In genomic region chr3:177281292-177281942, GRCh38 we compare ENCODE assay signal across 11 cellular contexts.
DNase-seq lines count a peak whose midpoint lies in the region; ATAC-seq, FAIRE-seq and TF ChIP-seq lines count a peak whose summit lies in the region.
"Had no signal": no experiment of that assay in that cellular context is flagged by ENCODE, and none has a peak within 500 bp of the region (broad histone marks: within the 10 kb centered on the region; RNA-seq: fewer than 3 reads in every experiment).

No MANE protein-coding gene starts in this region.

- H3K4me3 Mint-ChIP-seq in endodermal cell = peak overlapping the region; percentile 17

- H3K4me3 ChIP-seq in BLaER1 treated with 17β-estradiol and CSF1 and Interleukin-3, amounts not matched to agents 10 nM and 100 nM = no peak overlapping the region; a peak in 2 of 20 replicates
- H3K4me3 ChIP-seq in endodermal cell (ENCODE audit: low read length) = peak overlapping the region; percentile 32
- H3K4me3 ChIP-seq: tibial nerve had no signal

- TF ChIP-seq POLR2A in H54 (IDR thresholded peaks at IDR 0.05; ENCODE audit: low read depth, low read length) = no peak

- no peaks in the 10 kb centered on the region for H4K20me1 ChIP-seq in BLaER1 treated with 17β-estradiol and CSF1 and Interleukin-3, amounts not matched to agents 10 nM and 100 nM

- H3K4me2 ChIP-seq in BLaER1 treated with 17β-estradiol and CSF1 and Interleukin-3, amounts not matched to agents 10 nM and 100 nM = peak overlapping the region; percentile 0 to 77 (median 39); a peak in 18 of 22 replicates

- no peaks in the 10 kb centered on the region for H3K36me3 Mint-ChIP-seq in endodermal cell (ENCODE audit: low read depth)

- no peak for TF ChIP-seq CTCF in endodermal cell (conservative IDR thresholded peaks at IDR 0.05)

- no peak for FAIRE-seq in H54 (lab: Jason Lieb, UNC)

- no peaks in the 10 kb centered on the region for H3K27me3 Mint-ChIP-seq in endodermal cell (ENCODE audit: insufficient read depth)

- no peaks in the 10 kb centered on the region for H3K36me3 ChIP-seq in BLaER1 treated with 17β-estradiol and CSF1 and Interleukin-3, amounts not matched to agents 10 nM and 100 nM
- no peaks in the 10 kb centered on the region for H3K36me3 ChIP-seq in endodermal cell (ENCODE audit: control insufficient read depth, insufficient read depth, low read length)
- H3K36me3 ChIP-seq: tibial nerve had no signal

- H3K9ac ChIP-seq in BLaER1 treated with 17β-estradiol and CSF1 and Interleukin-3, amounts not matched to agents 10 nM and 100 nM = peak overlapping the region in 3 of 11 experiments; percentile 2 to 44 (median 25); a peak in 3 of 22 replicates
- H3K9ac ChIP-seq in endodermal cell (ENCODE audit: extremely low read depth, low read length, poor library complexity, severe bottlenecking) = peak overlapping the region; percentile 6

- H3K9me3 Mint-ChIP-seq in endodermal cell = peaks cover 3% of the 10 kb centered on the region

- peaks cover 12 to 67% (median 22%) of the 10 kb centered on the region in 10 experiments; a peak in 19 of 20 replicates for H3K4me1 ChIP-seq in BLaER1 treated with 17β-estradiol and CSF1 and Interleukin-3, amounts not matched to agents 10 nM and 100 nM
- H3K4me1 ChIP-seq in endodermal cell (ENCODE audit: control insufficient read depth, insufficient read depth, low read length) = peaks cover 11% of the 10 kb centered on the region

- ATAC-seq in GM19351 (IDR thresholded peaks at IDR 0.05; ENCODE audit: unreplicated experiment) (peak; percentile 48), GM19035 (IDR thresholded peaks at IDR 0.05; ENCODE audit: unreplicated experiment) (no peak), sciatic nerve (no peak)

- WGBS in endodermal cell (ENCODE audit: insufficient coverage in 1 of 2, insufficient read length in 1 of 2), 2 experiments = 58% methylated on average over 6 of the region's 6 CpGs; no CpG with 5 or more reads in 1 of the 2 experiments

- intact Hi-C loops in posterior vena cava (cut with DNase I) = no loop called here
- intact Hi-C loops in sciatic nerve (cut with DNase I) = no loop called here

- peaks cover 0 to 26% (median 13%) of the 10 kb centered on the region in 11 experiments; a peak in 15 of 22 replicates for H3K9me3 ChIP-seq in BLaER1 treated with 17β-estradiol and CSF1 and Interleukin-3, amounts not matched to agents 10 nM and 100 nM (replicated peaks in 1 of 11)
- H3K9me3 ChIP-seq in endodermal cell (ENCODE audit: control insufficient read depth, low read length) = no peaks in the 10 kb centered on the region
- H3K9me3 ChIP-seq: Caco-2, tibial nerve had no signal

- peak overlapping the region in 7 of 11 experiments; percentile 5 to 72 (median 52); a peak in 13 of 22 replicates for H3K27ac ChIP-seq in BLaER1 treated with 17β-estradiol and CSF1 and Interleukin-3, amounts not matched to agents 10 nM and 100 nM
- H3K27ac ChIP-seq in endodermal cell (ENCODE audit: low read depth, low read length) = no peak overlapping the region
- H3K27ac ChIP-seq: tibial nerve had no signal

- H3K4me1 Mint-ChIP-seq in endodermal cell = peaks cover 44% of the 10 kb centered on the region

- no peaks in the 10 kb centered on the region for H3K27me3 ChIP-seq in BLaER1 treated with 17β-estradiol and CSF1 and Interleukin-3, amounts not matched to agents 10 nM and 100 nM
- H3K27me3 ChIP-seq in endodermal cell (ENCODE audit: control insufficient read depth, insufficient read depth, low read length, poor library complexity, severe bottlenecking) = no peaks in the 10 kb centered on the region
- H3K27me3 ChIP-seq: tibial nerve had no signal

- DNase-seq in NOMO-1 treated with DMSO at 0.1 percent for 48 hours (lab: John Stamatoyannopoulos, UW; ENCODE audit: unreplicated experiment) = peak; percentile 67
- DNase-seq in endodermal cell = peak; percentile 59
- no peak for DNase-seq in posterior vena cava (ENCODE audit: low spot score)
- no peak for DNase-seq in sciatic nerve (ENCODE audit: low spot score)
- no peak for DNase-seq in H54 (ENCODE audit: insufficient read length, low spot score)
- DNase-seq: Caco-2, mammary epithelial cell had no signal

- peak overlapping the region; percentile 94 for H3K27ac Mint-ChIP-seq in endodermal cell

Comparison
In these comparisons a context has a peak if more than half of its experiments do, and no peak if none do; other contexts are left out.
1. DNase-seq: peak in NOMO-1 treated with DMSO at 0.1 percent for 48 hours (single experiment) and endodermal cell (single experiment); none in posterior vena cava (single experiment), sciatic nerve (single experiment) and H54 (single experiment).